Comparison of ENCODE assay signal across 9 cellular contexts in the genomic region with DNA sequence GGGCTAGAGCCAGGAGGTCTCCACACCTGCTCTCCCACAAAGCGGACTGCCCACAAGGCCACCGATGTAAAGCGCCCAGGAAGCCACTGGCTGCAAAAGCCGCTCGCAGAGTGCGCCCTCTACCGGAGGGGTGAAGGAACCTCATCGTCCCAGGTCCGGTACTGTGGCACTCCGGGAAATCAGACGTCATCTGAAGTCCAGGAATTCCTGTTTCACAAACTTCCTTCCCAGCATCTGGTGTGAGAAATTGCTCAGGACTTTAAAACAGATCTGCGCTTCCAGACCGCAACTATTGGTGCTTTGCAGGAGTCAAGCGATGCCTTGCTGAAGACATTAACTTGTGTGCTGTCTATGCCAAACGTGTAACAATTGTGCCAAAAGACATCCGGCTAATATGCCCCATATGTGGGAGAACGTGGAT.
A peak's percentile ranks its signal among the peaks of the same experiment; 100 is the strongest.
DNase-seq lines count a peak whose midpoint lies in the region; ATAC-seq and TF ChIP-seq lines count a peak whose summit lies in the region.
"Had no signal": no experiment of that assay in that cellular context is flagged by ENCODE, and none has a peak within 500 bp of the region (broad histone marks: within the 10 kb centered on the region; RNA-seq: fewer than 3 reads in every experiment).

No MANE protein-coding gene starts in this region.

- peak; percentile 35 for DNase-seq in activated T-cell treated with anti-CD3 and anti-CD28 coated beads for 24 hours (ENCODE audit: low read depth)
- DNase-seq in activated T-cell treated with anti-CD3 and anti-CD28 coated beads, Interleukin-2, amount 50 U/mL, for 24 hours: no peak
- peak; percentile 25 for DNase-seq in Panc1 (ENCODE audit: low read depth, low spot score)
- peak; percentile 54 for DNase-seq in fibroblast of villous mesenchyme (ENCODE audit: low read depth)
- DNase-seq in stimulated activated CD8-positive, alpha-beta memory T cell treated with anti-CD3 and anti-CD28 coated beads, Interleukin-15, amount 100 ng/mL, for 1 hour (ENCODE audit: low read depth): peak; percentile 30
- DNase-seq in NCI-H2029 (lab: John Stamatoyannopoulos, UW): no peak
- DNase-seq: DMS79 had no signal

- no TSS peak for BruUV-seq in Panc1 (replicated peaks; lab: Mats Ljungman, UMichigan)

- peaks cover 10% of the 10 kb centered on the region for H3K4me1 Mint-ChIP-seq in activated T-cell treated with anti-CD3 and anti-CD28 coated beads, Interleukin-2, amount 50 U/mL, for 24 hours (ENCODE audit: low read depth)

- no peaks in the 10 kb centered on the region; the same call in 1 of the 2 replicates for H3K4me1 ChIP-seq in Panc1 (ENCODE audit: control insufficient read depth, insufficient read depth, low read length)

- H3K36me3 ChIP-seq in Panc1 (ENCODE audit: control insufficient read depth, insufficient read depth, low read length): no peaks in the 10 kb centered on the region

- ATAC-seq in Panc1 (peak; percentile 98), HG03432 (IDR thresholded peaks at IDR 0.05; ENCODE audit: unreplicated experiment) (no peak), HG03280 (IDR thresholded peaks at IDR 0.05; ENCODE audit: unreplicated experiment) (no peak)

- peak overlapping the region; percentile 51 for H3K27ac ChIP-seq in Panc1 (ENCODE audit: low read length)

- peak; percentile 95 for TF ChIP-seq CTCF in Panc1 (IDR thresholded peaks at IDR 0.05)
- peak; percentile 60 for TF ChIP-seq CTCF in fibroblast of villous mesenchyme (IDR thresholded peaks at IDR 0.05; ENCODE audit: insufficient read depth, low read depth, low read length)

- H3K9me3 Mint-ChIP-seq in activated T-cell treated with anti-CD3 and anti-CD28 coated beads, Interleukin-2, amount 50 U/mL, for 24 hours: no peaks in the 10 kb centered on the region

- intact Hi-C loops in Panc1 (cut with micrococcal nuclease; ENCODE audit: unreplicated experiment): loop anchor here (5.0 kb wide), 1 partner anchor 100 kb away; no protein-coding TSS in a partner anchor

- POLR2A ChIA-PET in Panc1 (lab: Charles Lee): no interaction called here

- H3K36me3 Mint-ChIP-seq in activated T-cell treated with anti-CD3 and anti-CD28 coated beads, Interleukin-2, amount 50 U/mL, for 24 hours (ENCODE audit: low read depth): no peaks in the 10 kb centered on the region

- H3K27me3 Mint-ChIP-seq in activated T-cell treated with anti-CD3 and anti-CD28 coated beads, Interleukin-2, amount 50 U/mL, for 24 hours: peaks cover 6% of the 10 kb centered on the region

- no peak overlapping the region for H3K4me3 Mint-ChIP-seq in activated T-cell treated with anti-CD3 and anti-CD28 coated beads, Interleukin-2, amount 50 U/mL, for 24 hours

- CTCF ChIA-PET in Panc1 (lab: Charles Lee): no interaction called here

- H3K27ac Mint-ChIP-seq in activated T-cell treated with anti-CD3 and anti-CD28 coated beads, Interleukin-2, amount 50 U/mL, for 24 hours: no peak overlapping the region

- no peaks in the 10 kb centered on the region for H3K27me3 ChIP-seq in Panc1 (ENCODE audit: control insufficient read depth, insufficient read depth, low read length)

- H3K9me3 ChIP-seq in Panc1 (ENCODE audit: control insufficient read depth, insufficient read depth, low read depth, low read length): no peaks in the 10 kb centered on the region

- H3K4me3 ChIP-seq in Panc1 (ENCODE audit: low read depth in 2 of 2, low read length in 2 of 2): peak overlapping the region; percentile 12 to 46; a peak in 3 of 4 replicates
- no peak overlapping the region for H3K4me3 ChIP-seq in fibroblast of villous mesenchyme (ENCODE audit: low read depth, low read length)

- in situ Hi-C loops in Panc1 (cut with HindIII; ENCODE audit: low pct_unique_long_range_greater_than_20kb, low sequenced_read_pairs): no loop called here

Comparison
In these comparisons a context has a peak if more than half of its experiments do, and no peak if none do; other contexts are left out.
1. DNase-seq: peak in activated T-cell treated with anti-CD3 and anti-CD28 coated beads for 24 hours (single experiment), Panc1 (single experiment), fibroblast of villous mesenchyme (single experiment) and stimulated activated CD8-positive, alpha-beta memory T cell treated with anti-CD3 and anti-CD28 coated beads, Interleukin-15, amount 100 ng/mL, for 1 hour (single experiment); none in activated T-cell treated with anti-CD3 and anti-CD28 coated beads, Interleukin-2, amount 50 U/mL, for 24 hours (single experiment) and NCI-H2029 (single experiment).